2 cellular contexts compared by ENCODE assay signal in the genomic region with DNA sequence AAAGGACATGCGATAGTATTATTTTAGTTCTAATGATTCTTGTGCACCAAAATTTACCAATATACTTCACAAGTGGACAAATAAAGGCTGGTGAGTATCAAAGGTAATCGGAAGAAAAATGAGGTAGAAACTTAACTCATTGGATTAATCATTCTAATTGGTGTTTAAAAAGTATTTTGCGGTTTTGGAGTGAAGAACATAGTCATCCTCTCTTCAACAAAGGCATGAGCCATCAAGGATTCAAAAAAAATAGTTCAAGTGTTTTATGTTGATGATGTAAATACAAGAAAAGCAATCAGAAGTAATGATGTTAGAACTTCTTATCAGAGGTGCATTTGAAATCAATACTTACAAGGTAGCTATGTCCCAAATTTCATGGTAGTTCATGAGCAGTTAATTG.
TF ChIP-seq lines count a peak whose summit lies in the region.

No MANE protein-coding gene starts in this region.

TF ChIP-seq in A549, 52 proteins besides CTCF, POLR2A, EP300 and RAD21 (continued from another document):
- no peak for TF ChIP-seq USF2 (IDR thresholded peaks at IDR 0.05)
- TF ChIP-seq ZC3H11A (IDR thresholded peaks at IDR 0.05): no peak
- TF ChIP-seq ZFP36 (IDR thresholded peaks at IDR 0.05; ENCODE audit: borderline replicate concordance, partially characterized antibody): no peak
- no peak for TF ChIP-seq MAZ (IDR thresholded peaks at IDR 0.05; ENCODE audit: borderline replicate concordance, low read depth, low read length)
- TF ChIP-seq CHD2 (IDR thresholded peaks at IDR 0.05; ENCODE audit: low read length, partially characterized antibody): no peak
- TF ChIP-seq KDM1A (IDR thresholded peaks at IDR 0.05; ENCODE audit: low read depth): no peak
- no peak for TF ChIP-seq EHF (CRISPR knock-in tag; IDR thresholded peaks at IDR 0.05)
- TF ChIP-seq RCOR1 (IDR thresholded peaks at IDR 0.05; ENCODE audit: low read depth, low read length): no peak
- TF ChIP-seq, protein P1, sequence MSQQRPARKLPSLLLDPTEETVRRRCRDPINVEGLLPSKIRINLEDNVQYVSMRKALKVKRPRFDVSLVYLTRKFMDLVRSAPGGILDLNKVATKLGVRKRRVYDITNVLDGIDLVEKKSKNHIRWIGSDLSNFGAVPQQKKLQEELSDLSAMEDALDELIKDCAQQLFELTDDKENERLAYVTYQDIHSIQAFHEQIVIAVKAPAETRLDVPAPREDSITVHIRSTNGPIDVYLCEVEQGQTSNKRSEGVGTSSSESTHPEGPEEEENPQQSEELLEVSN (IDR thresholded peaks at IDR 0.05; ENCODE audit: borderline replicate concordance, low read depth): no peak
- TF ChIP-seq MAFK (IDR thresholded peaks at IDR 0.05; ENCODE audit: partially characterized antibody): no peak
- TF ChIP-seq, protein P2, sequence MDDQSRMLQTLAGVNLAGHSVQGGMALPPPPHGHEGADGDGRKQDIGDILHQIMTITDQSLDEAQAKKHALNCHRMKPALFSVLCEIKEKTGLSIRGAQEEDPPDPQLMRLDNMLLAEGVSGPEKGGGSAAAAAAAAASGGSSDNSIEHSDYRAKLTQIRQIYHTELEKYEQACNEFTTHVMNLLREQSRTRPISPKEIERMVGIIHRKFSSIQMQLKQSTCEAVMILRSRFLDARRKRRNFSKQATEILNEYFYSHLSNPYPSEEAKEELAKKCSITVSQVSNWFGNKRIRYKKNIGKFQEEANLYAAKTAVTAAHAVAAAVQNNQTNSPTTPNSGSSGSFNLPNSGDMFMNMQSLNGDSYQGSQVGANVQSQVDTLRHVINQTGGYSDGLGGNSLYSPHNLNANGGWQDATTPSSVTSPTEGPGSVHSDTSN (IDR thresholded peaks at IDR 0.05): no peak
- TF ChIP-seq NFE2L2 (conservative IDR thresholded peaks at IDR 0.05; ENCODE audit: low read length): no peak
- TF ChIP-seq RARB (CRISPR knock-in tag; IDR thresholded peaks at IDR 0.05): no peak

TF ChIP-seq in GM23338, 12 proteins besides CTCF, POLR2A, EP300 and RAD21 (continued from another document):
- TF ChIP-seq, protein P3, sequence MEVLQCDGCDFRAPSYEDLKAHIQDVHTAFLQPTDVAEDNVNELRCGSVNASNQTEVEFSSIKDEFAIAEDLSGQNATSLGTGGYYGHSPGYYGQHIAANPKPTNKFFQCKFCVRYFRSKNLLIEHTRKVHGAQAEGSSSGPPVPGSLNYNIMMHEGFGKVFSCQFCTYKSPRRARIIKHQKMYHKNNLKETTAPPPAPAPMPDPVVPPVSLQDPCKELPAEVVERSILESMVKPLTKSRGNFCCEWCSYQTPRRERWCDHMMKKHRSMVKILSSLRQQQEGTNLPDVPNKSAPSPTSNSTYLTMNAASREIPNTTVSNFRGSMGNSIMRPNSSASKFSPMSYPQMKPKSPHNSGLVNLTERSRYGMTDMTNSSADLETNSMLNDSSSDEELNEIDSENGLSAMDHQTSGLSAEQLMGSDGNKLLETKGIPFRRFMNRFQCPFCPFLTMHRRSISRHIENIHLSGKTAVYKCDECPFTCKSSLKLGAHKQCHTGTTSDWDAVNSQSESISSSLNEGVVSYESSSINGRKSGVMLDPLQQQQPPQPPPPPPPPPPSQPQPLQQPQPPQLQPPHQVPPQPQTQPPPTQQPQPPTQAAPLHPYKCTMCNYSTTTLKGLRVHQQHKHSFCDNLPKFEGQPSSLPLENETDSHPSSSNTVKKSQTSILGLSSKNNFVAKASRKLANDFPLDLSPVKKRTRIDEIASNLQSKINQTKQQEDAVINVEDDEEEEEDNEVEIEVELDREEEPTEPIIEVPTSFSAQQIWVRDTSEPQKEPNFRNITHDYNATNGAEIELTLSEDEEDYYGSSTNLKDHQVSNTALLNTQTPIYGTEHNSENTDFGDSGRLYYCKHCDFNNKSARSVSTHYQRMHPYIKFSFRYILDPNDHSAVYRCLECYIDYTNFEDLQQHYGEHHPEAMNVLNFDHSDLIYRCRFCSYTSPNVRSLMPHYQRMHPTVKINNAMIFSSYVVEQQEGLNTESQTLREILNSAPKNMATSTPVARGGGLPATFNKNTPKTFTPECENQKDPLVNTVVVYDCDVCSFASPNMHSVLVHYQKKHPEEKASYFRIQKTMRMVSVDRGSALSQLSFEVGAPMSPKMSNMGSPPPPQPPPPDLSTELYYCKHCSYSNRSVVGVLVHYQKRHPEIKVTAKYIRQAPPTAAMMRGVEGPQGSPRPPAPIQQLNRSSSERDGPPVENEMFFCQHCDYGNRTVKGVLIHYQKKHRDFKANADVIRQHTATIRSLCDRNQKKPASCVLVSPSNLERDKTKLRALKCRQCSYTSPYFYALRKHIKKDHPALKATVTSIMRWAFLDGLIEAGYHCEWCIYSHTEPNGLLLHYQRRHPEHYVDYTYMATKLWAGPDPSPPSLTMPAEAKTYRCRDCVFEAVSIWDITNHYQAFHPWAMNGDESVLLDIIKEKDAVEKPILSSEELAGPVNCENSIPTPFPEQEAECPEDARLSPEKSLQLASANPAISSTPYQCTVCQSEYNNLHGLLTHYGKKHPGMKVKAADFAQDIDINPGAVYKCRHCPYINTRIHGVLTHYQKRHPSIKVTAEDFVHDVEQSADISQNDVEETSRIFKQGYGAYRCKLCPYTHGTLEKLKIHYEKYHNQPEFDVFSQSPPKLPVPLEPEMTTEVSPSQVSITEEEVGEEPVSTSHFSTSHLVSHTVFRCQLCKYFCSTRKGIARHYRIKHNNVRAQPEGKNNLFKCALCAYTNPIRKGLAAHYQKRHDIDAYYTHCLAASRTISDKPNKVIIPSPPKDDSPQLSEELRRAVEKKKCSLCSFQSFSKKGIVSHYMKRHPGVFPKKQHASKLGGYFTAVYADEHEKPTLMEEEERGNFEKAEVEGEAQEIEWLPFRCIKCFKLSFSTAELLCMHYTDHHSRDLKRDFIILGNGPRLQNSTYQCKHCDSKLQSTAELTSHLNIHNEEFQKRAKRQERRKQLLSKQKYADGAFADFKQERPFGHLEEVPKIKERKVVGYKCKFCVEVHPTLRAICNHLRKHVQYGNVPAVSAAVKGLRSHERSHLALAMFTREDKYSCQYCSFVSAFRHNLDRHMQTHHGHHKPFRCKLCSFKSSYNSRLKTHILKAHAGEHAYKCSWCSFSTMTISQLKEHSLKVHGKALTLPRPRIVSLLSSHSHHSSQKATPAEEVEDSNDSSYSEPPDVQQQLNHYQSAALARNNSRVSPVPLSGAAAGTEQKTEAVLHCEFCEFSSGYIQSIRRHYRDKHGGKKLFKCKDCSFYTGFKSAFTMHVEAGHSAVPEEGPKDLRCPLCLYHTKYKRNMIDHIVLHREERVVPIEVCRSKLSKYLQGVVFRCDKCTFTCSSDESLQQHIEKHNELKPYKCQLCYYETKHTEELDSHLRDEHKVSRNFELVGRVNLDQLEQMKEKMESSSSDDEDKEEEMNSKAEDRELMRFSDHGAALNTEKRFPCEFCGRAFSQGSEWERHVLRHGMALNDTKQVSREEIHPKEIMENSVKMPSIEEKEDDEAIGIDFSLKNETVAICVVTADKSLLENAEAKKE (CRISPR knock-in tag; IDR thresholded peaks at IDR 0.05): no peak
- TF ChIP-seq, protein P4, sequence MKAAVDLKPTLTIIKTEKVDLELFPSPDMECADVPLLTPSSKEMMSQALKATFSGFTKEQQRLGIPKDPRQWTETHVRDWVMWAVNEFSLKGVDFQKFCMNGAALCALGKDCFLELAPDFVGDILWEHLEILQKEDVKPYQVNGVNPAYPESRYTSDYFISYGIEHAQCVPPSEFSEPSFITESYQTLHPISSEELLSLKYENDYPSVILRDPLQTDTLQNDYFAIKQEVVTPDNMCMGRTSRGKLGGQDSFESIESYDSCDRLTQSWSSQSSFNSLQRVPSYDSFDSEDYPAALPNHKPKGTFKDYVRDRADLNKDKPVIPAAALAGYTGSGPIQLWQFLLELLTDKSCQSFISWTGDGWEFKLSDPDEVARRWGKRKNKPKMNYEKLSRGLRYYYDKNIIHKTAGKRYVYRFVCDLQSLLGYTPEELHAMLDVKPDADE (IDR thresholded peaks at IDR 0.05): no peak
- no peak for TF ChIP-seq ZNF114 (CRISPR knock-in tag; IDR thresholded peaks at IDR 0.05)
- no peak for TF ChIP-seq JUNB (IDR thresholded peaks at IDR 0.05; ENCODE audit: unreplicated experiment)
- TF ChIP-seq EZH2 (IDR thresholded peaks at IDR 0.05; ENCODE audit: low read depth, unreplicated experiment): no peak
- no peak for TF ChIP-seq NANOG (IDR thresholded peaks at IDR 0.05; ENCODE audit: borderline replicate concordance)
- TF ChIP-seq EZH2phosphoT487 (IDR thresholded peaks at IDR 0.05; ENCODE audit: unreplicated experiment): no peak
- no peak for TF ChIP-seq POLR2AphosphoS5 (IDR thresholded peaks at IDR 0.05; ENCODE audit: low read depth)
- no peak for TF ChIP-seq REST (IDR thresholded peaks at IDR 0.05; ENCODE audit: unreplicated experiment)
- TF ChIP-seq STAT1 (IDR thresholded peaks at IDR 0.05; ENCODE audit: unreplicated experiment): no peak
